ENCODE assay signal across 24 cellular contexts in the genomic region with DNA sequence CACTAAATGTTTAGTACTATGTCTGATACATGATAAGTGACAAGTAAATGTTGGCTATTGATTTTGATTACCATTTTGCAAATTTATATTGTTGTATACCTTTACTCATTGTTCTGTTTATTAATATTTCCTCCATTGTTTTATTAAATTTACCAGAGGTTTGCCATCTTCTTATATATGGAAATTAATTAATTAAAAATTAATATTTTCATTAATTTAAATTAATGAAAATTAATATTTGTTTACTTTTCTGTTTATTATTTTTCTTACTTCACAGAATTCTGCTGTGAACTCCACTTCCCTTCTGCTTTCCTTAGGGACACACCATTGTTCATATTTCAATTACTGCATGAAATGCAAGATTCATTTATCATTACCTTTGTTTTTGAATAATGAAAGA.
A peak's percentile ranks its signal among the peaks of the same experiment; 100 is the strongest.
DNase-seq lines count a peak whose midpoint lies in the region; ATAC-seq, FAIRE-seq and TF ChIP-seq lines count a peak whose summit lies in the region.
"Had no signal": no experiment of that assay in that cellular context is flagged by ENCODE, and none has a peak within 500 bp of the region (broad histone marks: within the 10 kb centered on the region; RNA-seq: fewer than 3 reads in every experiment).

No MANE protein-coding gene starts in this region.

- in situ Hi-C loops in GM12878 (cut with MboI) = no loop called here

- no peaks in the 10 kb centered on the region for H3K36me3 ChIP-seq in GM12878 (ENCODE audit: control insufficient read depth in 2 of 2, insufficient read depth in 2 of 2, low read length in 1 of 2)
- no peaks in the 10 kb centered on the region for H3K36me3 ChIP-seq in small intestine (ENCODE audit: control insufficient read depth in 2 of 2, insufficient read depth in 2 of 2, low read length in 2 of 2)
- H3K36me3 ChIP-seq: BE2C, BLaER1 had no signal

- no TSS peak for BruUV-seq in GM12878 (replicated peaks; lab: Mats Ljungman, UMichigan)

- POLR2A ChIA-PET in GM12878 (lab: Charles Lee) = no interaction called here

- no peak overlapping the region for H3K4me3 ChIP-seq in GM12878
- H3K4me3 ChIP-seq in small intestine (ENCODE audit: low read depth in 1 of 2, low read length in 2 of 2) = no peak overlapping the region
- H3K4me3 ChIP-seq: BLaER1 had no signal

- ATAC-seq in GM12878 (no peak), GM21723 (IDR thresholded peaks at IDR 0.05; ENCODE audit: unreplicated experiment) (no peak)

- no peak overlapping the region for H3K4me2 ChIP-seq in GM12878 (ENCODE audit: control insufficient read depth, insufficient read depth)
- H3K4me2 ChIP-seq: BLaER1 had no signal

- TF ChIP-seq POLR2A in GM12878 (IDR thresholded peaks at IDR 0.05; ENCODE audit: low read depth, low read length) = no peak

- H3K9me3 ChIP-seq in GM12878 (replicated peaks; ENCODE audit: control insufficient read depth, insufficient read depth, low read length) (no peaks in the 10 kb centered on the region), small intestine (ENCODE audit: control insufficient read depth, low read depth) (no peaks in the 10 kb centered on the region)
- H3K9me3 ChIP-seq: BE2C, BLaER1 had no signal

- H4K20me1 ChIP-seq in GM12878 (ENCODE audit: control insufficient read depth, insufficient read depth) = no peaks in the 10 kb centered on the region
- H4K20me1 ChIP-seq: BLaER1 had no signal

- CTCF ChIA-PET in GM12878 (lab: Yijun Ruan, JAX) = no interaction called here

- H3K79me2 ChIP-seq in GM12878 (ENCODE audit: control insufficient read depth, insufficient read depth, low read length) = no peaks in the 10 kb centered on the region

- no peak for TF ChIP-seq EP300 in GM12878 (IDR thresholded peaks at IDR 0.05; ENCODE audit: borderline replicate concordance in 1 of 2, control insufficient read depth in 1 of 2, low read depth in 2 of 2, low read length in 2 of 2)

- SMC1A ChIA-PET in GM12878 (lab: Charles Lee; ENCODE audit: uncharacterized antibody, unreplicated experiment) = interaction anchor here (0.6 kb wide), 1 partner anchor 15 kb away, joined by 3 read pairs; no protein-coding TSS in a partner anchor

- H3K27ac ChIP-seq in GM12878 (ENCODE audit: control insufficient read depth, insufficient read depth) (no peak overlapping the region), small intestine (ENCODE audit: low read depth in 1 of 2, low read length in 1 of 2) (no peak overlapping the region)
- H3K27ac ChIP-seq: 22Rv1, BLaER1 had no signal

- no peak overlapping the region for H3K9ac ChIP-seq in GM12878 (ENCODE audit: control insufficient read depth, insufficient read depth, low read length)
- H3K9ac ChIP-seq: BLaER1 had no signal

- peak; percentile 84 for FAIRE-seq in A204.1 (lab: Jason Lieb, UNC)
- FAIRE-seq in GM12878 (lab: Jason Lieb, UNC) = peak; percentile 31
- peak; percentile 82 for FAIRE-seq in frontal cortex (lab: Jason Lieb, UNC)
- FAIRE-seq in small intestine (lab: Jason Lieb, UNC) = peak; percentile 70
- FAIRE-seq: G401.6, GM12892, GM18507 had no signal

- H3K27me3 ChIP-seq in GM12878 (replicated peaks in 1 of 2; ENCODE audit: control insufficient read depth in 2 of 2, insufficient read depth in 2 of 2, low read length in 1 of 2) (no peaks in the 10 kb centered on the region), small intestine (ENCODE audit: control insufficient read depth in 2 of 2, insufficient read depth in 2 of 2, low read length in 2 of 2) (no peaks in the 10 kb centered on the region)
- H3K27me3 ChIP-seq: BE2C, BLaER1 had no signal

- intact Hi-C loops in GM12878 (cut with micrococcal nuclease; ENCODE audit: unreplicated experiment) = no loop called here

- H3K4me1 ChIP-seq in GM12878 (ENCODE audit: control insufficient read depth, insufficient read depth, low read length) (no peaks in the 10 kb centered on the region), small intestine (ENCODE audit: control insufficient read depth in 2 of 2, insufficient read depth in 1 of 2, low read depth in 1 of 2, low read length in 1 of 2) (no peaks in the 10 kb centered on the region)
- H3K4me1 ChIP-seq: BE2C, BLaER1 had no signal

- no peak for DNase-seq in GM12878 (ENCODE audit: low read depth, low spot score)
- DNase-seq in frontal cortex (ENCODE audit: low spot score in 2 of 2) = no peak
- DNase-seq in small intestine = no peak
- DNase-seq in mesenteric fat pad (ENCODE audit: low spot score) = no peak
- no peak for DNase-seq in NCI-H226
- DNase-seq: ACHN; BE2C; C1 segment of cervical spinal cord; CD4-positive, alpha-beta memory T cell; CD4-positive, CD25-positive, alpha-beta regulatory T cell; CD8-positive, alpha-beta memory T cell; COR-L47; DMS 273 treated with DMSO at 0.1 percent for 48 hours; DMS153; DMS53; DMS79 treated with DMSO at 0.1 percent for 48 hours; GF-D8 had no signal

- TF ChIP-seq RAD21 in GM12878 (IDR thresholded peaks at IDR 0.05; ENCODE audit: insufficient read depth, low read depth, low read length) = no peak

- TF ChIP-seq CTCF in GM12878 (IDR thresholded peaks at IDR 0.05 in 2 of 3, conservative IDR thresholded peaks at IDR 0.05 in 1 of 3; ENCODE audit: control insufficient read depth in 2 of 3, extremely low read depth in 1 of 3, insufficient read depth in 1 of 3, low read depth in 3 of 3, low read length in 3 of 3) = no peak

- RAD21 ChIA-PET in GM12878 (lab: Charles Lee; ENCODE audit: unreplicated experiment) = no interaction called here

- H2AFZ ChIP-seq in GM12878 (ENCODE audit: control insufficient read depth, low read depth, low read length) = no peak overlapping the region

TF ChIP-seq in GM12878, 131 proteins besides CTCF, POLR2A, EP300 and RAD21:
- TF ChIP-seq BCLAF1 (IDR thresholded peaks at IDR 0.05) = no peak
- TF ChIP-seq SUPT20H (IDR thresholded peaks at IDR 0.05; ENCODE audit: borderline replicate concordance, control insufficient read depth, low read depth, low read length) = no peak
- TF ChIP-seq HDAC2 (IDR thresholded peaks at IDR 0.05) = no peak
- no peak for TF ChIP-seq IKZF1 (conservative IDR thresholded peaks at IDR 0.05)
- TF ChIP-seq TAF1 (IDR thresholded peaks at IDR 0.05; ENCODE audit: borderline replicate concordance, low read depth, low read length) = no peak
- no peak for TF ChIP-seq PML (IDR thresholded peaks at IDR 0.05; ENCODE audit: low read length)
- TF ChIP-seq IKZF2 (IDR thresholded peaks at IDR 0.05) = no peak
- no peak for TF ChIP-seq FOXM1 (IDR thresholded peaks at IDR 0.05; ENCODE audit: low read depth, low read length)
- TF ChIP-seq IRF4 (IDR thresholded peaks at IDR 0.05; ENCODE audit: low read depth, low read length) = no peak
- TF ChIP-seq ZBTB11 (CRISPR knock-in tag; IDR thresholded peaks at IDR 0.05) = no peak
- no peak for TF ChIP-seq SREBF1 (IDR thresholded peaks at IDR 0.05; ENCODE audit: low read length)
- TF ChIP-seq HCFC1 (IDR thresholded peaks at IDR 0.05; ENCODE audit: low read length) = no peak
- TF ChIP-seq PAX5 (IDR thresholded peaks at IDR 0.05; ENCODE audit: borderline replicate concordance, low read depth, low read length) = no peak
TF ChIP-seq in GM12878: peak in this region for 0.
